In the genomic region with DNA sequence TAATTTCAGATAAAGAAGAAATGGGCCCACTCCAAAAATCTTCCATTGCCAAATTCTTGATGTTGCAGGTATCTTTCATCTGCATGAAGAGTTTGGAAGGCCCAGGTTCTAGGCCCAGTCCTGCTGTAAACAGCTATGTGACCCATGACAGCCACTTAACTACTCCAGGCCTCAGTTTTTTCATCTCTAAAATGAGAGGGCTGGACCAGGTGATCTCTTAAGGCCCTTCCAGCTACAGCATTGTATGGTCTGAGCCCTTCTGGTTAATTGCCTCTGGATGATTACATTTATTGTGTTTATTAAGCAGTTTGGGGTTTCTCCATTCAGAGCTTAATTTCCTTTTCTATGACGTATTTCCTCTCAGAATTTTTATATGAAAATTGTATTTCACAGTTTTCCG, we compare ENCODE assay signal across 25 cellular contexts.
"Had no signal": no experiment of that assay in that cellular context is flagged by ENCODE, and none has a peak within 500 bp of the region (broad histone marks: within the 10 kb centered on the region; RNA-seq: fewer than 3 reads in every experiment).

No MANE protein-coding gene starts in this region.

- ATAC-seq: esophagus mucosa had no signal

- H3K9me3 Mint-ChIP-seq: activated CD4-positive, alpha-beta T cell treated with anti-CD3 and anti-CD28 coated beads, Interleukin-2, amount 10 ng/mL, durations not matched to agents 7 days and 5 days; activated T-cell treated with anti-CD3 and anti-CD28 coated beads, Interleukin-2, amount 50 U/mL, for 24 hours; activated T-cell treated with anti-CD3 and anti-CD28 coated beads, Interleukin-2, amount 50 U/mL, for 72 hours; central memory CD8-positive, alpha-beta T cell; dendritic cell treated with granulocyte-macrophage colony-stimulating factor and Interleukin-4, amounts not matched to agents 40 ng/mL and 50 ng/mL, for 4 days; endodermal cell had no signal

- H3K4me3 Mint-ChIP-seq: activated CD4-positive, alpha-beta T cell treated with anti-CD3 and anti-CD28 coated beads, Interleukin-2, amount 10 ng/mL, durations not matched to agents 7 days and 5 days; activated T-cell treated with anti-CD3 and anti-CD28 coated beads, Interleukin-2, amount 50 U/mL, for 24 hours; activated T-cell treated with anti-CD3 and anti-CD28 coated beads, Interleukin-2, amount 50 U/mL, for 72 hours; central memory CD8-positive, alpha-beta T cell; dendritic cell treated with granulocyte-macrophage colony-stimulating factor and Interleukin-4, amounts not matched to agents 40 ng/mL and 50 ng/mL, for 4 days; endodermal cell had no signal

- H3K27me3 ChIP-seq: brain microvascular endothelial cell, dorsolateral prefrontal cortex had no signal

- H3K4me3 ChIP-seq: coronary artery, dorsolateral prefrontal cortex had no signal

- H3K36me3 ChIP-seq: brain microvascular endothelial cell had no signal

- H3K27ac ChIP-seq: brain microvascular endothelial cell, coronary artery, dorsolateral prefrontal cortex had no signal

- H3K27ac Mint-ChIP-seq: activated CD4-positive, alpha-beta T cell treated with anti-CD3 and anti-CD28 coated beads, Interleukin-2, amount 10 ng/mL, durations not matched to agents 7 days and 5 days; activated T-cell treated with anti-CD3 and anti-CD28 coated beads, Interleukin-2, amount 50 U/mL, for 24 hours; activated T-cell treated with anti-CD3 and anti-CD28 coated beads, Interleukin-2, amount 50 U/mL, for 72 hours; dendritic cell treated with granulocyte-macrophage colony-stimulating factor and Interleukin-4, amounts not matched to agents 40 ng/mL and 50 ng/mL, for 4 days; endodermal cell had no signal

- H3K4me1 Mint-ChIP-seq: activated CD4-positive, alpha-beta T cell treated with anti-CD3 and anti-CD28 coated beads, Interleukin-2, amount 10 ng/mL, durations not matched to agents 7 days and 5 days; central memory CD8-positive, alpha-beta T cell had no signal

- H3K27me3 Mint-ChIP-seq: activated CD4-positive, alpha-beta T cell treated with anti-CD3 and anti-CD28 coated beads, Interleukin-2, amount 10 ng/mL, durations not matched to agents 7 days and 5 days; activated T-cell treated with anti-CD3 and anti-CD28 coated beads, Interleukin-2, amount 50 U/mL, for 24 hours; central memory CD8-positive, alpha-beta T cell had no signal

- DNase-seq: activated CD4-positive, alpha-beta T cell treated with anti-CD3 and anti-CD28 coated beads for 4 hours; activated CD4-positive, alpha-beta T cell treated with anti-CD3 and anti-CD28 coated beads, Interleukin-2, amount 10 ng/mL, durations not matched to agents 7 days and 5 days; activated CD4-positive, alpha-beta T cell treated with anti-CD3 and anti-CD28 coated beads, Interleukin-2, amount 50 U/mL, for 48 hours; activated CD4-positive, CD25-positive, alpha-beta regulatory T cell; activated CD4-positive, CD25-positive, alpha-beta regulatory T cell treated with anti-CD3 and anti-CD28 coated beads, Interleukin-2, amount 50 U/mL, for 72 hours; activated CD8-positive, alpha-beta memory T cell treated with anti-CD3 and anti-CD28 coated beads, Interleukin-2, amount 50 U/mL, for 48 hours; activated gamma-delta T cell; activated naive CD4-positive, alpha-beta T cell; activated naive CD4-positive, alpha-beta T cell treated with anti-CD3 and anti-CD28 coated beads, Interleukin-2, amount 50 U/mL, for 16 hours; activated T-cell treated with anti-CD3 and anti-CD28 coated beads for 4 hours; activated T-cell treated with anti-CD3 and anti-CD28 coated beads, Interleukin-2, amount 50 U/mL, for 24 hours; activated T-cell treated with anti-CD3 and anti-CD28 coated beads, Interleukin-2, amount 50 U/mL, for 72 hours; amniotic stem cell; anterior cingulate cortex; brain microvascular endothelial cell; dorsolateral prefrontal cortex; effector memory CD4-positive, alpha-beta T cell; endodermal cell; foreskin fibroblast; head of caudate nucleus; T-helper 2 cell had no signal
